In genomic region chr11:74000307-74000630, GRCh38 we compare ENCODE assay signal across 28 cellular contexts. TPM values are rescaled to one million over a fixed set of nuclear protein-coding genes. Genes with fewer than 3 reads are reported as not detected.
DNase-seq lines count a peak whose midpoint lies in the region; TF ChIP-seq lines count a peak whose summit lies in the region.
"Had no signal": no experiment of that assay in that cellular context is flagged by ENCODE, and none has a peak within 500 bp of the region (broad histone marks: within the 10 kb centered on the region; RNA-seq: fewer than 3 reads in every experiment).

No MANE protein-coding gene starts in this region.

- peak overlapping the region; percentile 85 for H3K4me2 ChIP-seq in DOHH2 (ENCODE audit: low read length)
- no peak overlapping the region for H3K4me2 ChIP-seq in smooth muscle cell
- H3K4me2 ChIP-seq: GM23338 had no signal

- TF ChIP-seq EP300 in sigmoid colon (IDR thresholded peaks at IDR 0.05), result no peak
- no peak for TF ChIP-seq EP300 in transverse colon (IDR thresholded peaks at IDR 0.05; ENCODE audit: low read depth)

- intact Hi-C loops in activated CD4-positive, alpha-beta memory T cell treated with anti-CD3 and anti-CD28 coated beads for 36 hours (cut with micrococcal nuclease), result loop anchor here (1.0 kb wide), 1 partner anchor 11 kb away; no protein-coding TSS in a partner anchor
- intact Hi-C loops in sigmoid colon (cut with DNase I), result no loop called here
- intact Hi-C loops in transverse colon (cut with DNase I; ENCODE audit: low total_unique reads), result no loop called here
- intact Hi-C loops in ascending aorta (cut with DNase I), result no loop called here

- in situ Hi-C loops in transverse colon (cut with MboI; ENCODE audit: low pct_ligation_motif_present in 1 of 4, low pct_unique_long_range_greater_than_20kb in 1 of 4, low sequenced_read_pairs in 3 of 4), result no loop called here

- TF ChIP-seq POLR2A in sigmoid colon (IDR thresholded peaks at IDR 0.05), result no peak
- no peak for TF ChIP-seq POLR2A in transverse colon (IDR thresholded peaks at IDR 0.05)

- no peaks in the 10 kb centered on the region for H3K79me2 ChIP-seq in DOHH2 (ENCODE audit: control insufficient read depth, low read length)
- no peaks in the 10 kb centered on the region for H3K79me2 ChIP-seq in smooth muscle cell (ENCODE audit: low read depth)

- no peaks in the 10 kb centered on the region; the same call in 1 of the 2 replicates for H3K36me3 ChIP-seq in DOHH2 (ENCODE audit: control insufficient read depth, low read length)
- H3K36me3 ChIP-seq in sigmoid colon, result peaks cover 0 to 17% (median 3%) of the 10 kb centered on the region in 4 donors
- no peaks in the 10 kb centered on the region for H3K36me3 ChIP-seq in transverse colon
- peaks cover 0 to 11% of the 10 kb centered on the region in 2 donors for H3K36me3 ChIP-seq in ascending aorta
- no peaks in the 10 kb centered on the region for H3K36me3 ChIP-seq in smooth muscle cell (ENCODE audit: low read depth)

- no peaks in the 10 kb centered on the region for H3K27me3 Mint-ChIP-seq in activated CD4-positive, alpha-beta memory T cell treated with anti-CD3 and anti-CD28 coated beads for 36 hours
- H3K27me3 Mint-ChIP-seq in activated CD4-positive, alpha-beta memory T cell treated with anti-CD3 and anti-CD28 coated beads, Interleukin-2, amount 10 ng/mL, durations not matched to agents 7 days and 5 days, result no peaks in the 10 kb centered on the region
- H3K27me3 Mint-ChIP-seq: CD4-positive, alpha-beta memory T cell; stimulated activated naive B cell treated with anti-CD40 and anti-IgM and Interleukin-4, amounts not matched to agents 10 μg/mL and 1 μg/mL and 100 μg/mL, for 72 hours; T-cell had no signal

- H4K20me1 ChIP-seq in DOHH2 (ENCODE audit: control insufficient read depth, insufficient read depth, low read depth, low read length), result no peaks in the 10 kb centered on the region
- H4K20me1 ChIP-seq in smooth muscle cell (ENCODE audit: low read depth), result no peaks in the 10 kb centered on the region

- no peaks in the 10 kb centered on the region for H3K9me2 ChIP-seq in DOHH2 (replicated peaks; ENCODE audit: control insufficient read depth, low read length)

- no peak overlapping the region for H2AFZ ChIP-seq in smooth muscle cell (ENCODE audit: low read depth)
- H2AFZ ChIP-seq: GM23338 had no signal

- H3K27me3 ChIP-seq in DOHH2 (ENCODE audit: control insufficient read depth, low read length) (no peaks in the 10 kb centered on the region), sigmoid colon (no peaks in the 10 kb centered on the region), transverse colon (no peaks in the 10 kb centered on the region), ascending aorta (no peaks in the 10 kb centered on the region), smooth muscle cell (ENCODE audit: low read depth) (no peaks in the 10 kb centered on the region)
- H3K27me3 ChIP-seq: body of pancreas, right atrium auricular region, testis had no signal

- POLR2A ChIA-PET in activated CD4-positive, alpha-beta memory T cell treated with anti-CD3 and anti-CD28 coated beads for 36 hours (lab: Charles Lee), result interaction anchor here (1.9 to 3.2 kb wide), 3 partner anchors 10 to 17 kb away, joined by 5 to 17 read pairs (median 12); partner anchors contain the start of gene UCP2
- POLR2A ChIA-PET in activated CD4-positive, alpha-beta memory T cell treated with anti-CD3 and anti-CD28 coated beads, Interleukin-2, amount 10 ng/mL, durations not matched to agents 7 days and 5 days (lab: Charles Lee), result interaction anchor here (1.4 to 10.1 kb wide), 2 partner anchors 19 to 27 kb away, joined by 3 to 185 read pairs; partner anchors contain the start of gene UCP2

- H3F3A ChIP-seq in DOHH2 (ENCODE audit: control insufficient read depth, insufficient read depth) (peaks cover 30% of the 10 kb centered on the region), smooth muscle cell (ENCODE audit: low read depth) (no peaks in the 10 kb centered on the region)

- DNase-seq in activated CD4-positive, alpha-beta memory T cell treated with anti-CD3 and anti-CD28 coated beads for 36 hours, result peak; percentile 51
- DNase-seq in activated CD4-positive, alpha-beta memory T cell treated with anti-CD3 and anti-CD28 coated beads, Interleukin-2, amount 10 ng/mL, durations not matched to agents 7 days and 5 days, result no peak
- peak; percentile 38 for DNase-seq in coronary artery (ENCODE audit: low spot score)
- peak; percentile 5 for DNase-seq in sigmoid colon
- DNase-seq in transverse colon, result no peak
- DNase-seq in ascending aorta (ENCODE audit: low spot score in 2 of 2), result no peak
- DNase-seq in smooth muscle cell (lab: John Stamatoyannopoulos, UW; ENCODE audit: unreplicated experiment), result no peak
- DNase-seq: activated gamma-delta T cell; body of pancreas; CD4-positive, alpha-beta memory T cell; EL; HFFc6; NCI-H82; nephron progenitor cell; RPMI8226; stimulated activated CD4-positive, alpha-beta T cell treated with anti-CD3 and anti-CD28 coated beads, Interleukin-2, amount 100 ng/mL, for 48 hours; stimulated activated naive B cell treated with anti-CD40 and anti-IgM and Interleukin-4, amounts not matched to agents 10 μg/mL and 1 μg/mL and 100 μg/mL, for 72 hours; T-cell; testis had no signal

- no peaks in the 10 kb centered on the region for H3K9me3 Mint-ChIP-seq in activated CD4-positive, alpha-beta memory T cell treated with anti-CD3 and anti-CD28 coated beads for 36 hours
- no peaks in the 10 kb centered on the region for H3K9me3 Mint-ChIP-seq in activated CD4-positive, alpha-beta memory T cell treated with anti-CD3 and anti-CD28 coated beads, Interleukin-2, amount 10 ng/mL, durations not matched to agents 7 days and 5 days
- H3K9me3 Mint-ChIP-seq: CD4-positive, alpha-beta memory T cell; GM23338; HFFc6; nephron progenitor cell; stimulated activated naive B cell treated with anti-CD40 and anti-IgM and Interleukin-4, amounts not matched to agents 10 μg/mL and 1 μg/mL and 100 μg/mL, for 72 hours; T-cell had no signal

- no peak overlapping the region for H3K4me3 Mint-ChIP-seq in activated CD4-positive, alpha-beta memory T cell treated with anti-CD3 and anti-CD28 coated beads for 36 hours
- no peak overlapping the region for H3K4me3 Mint-ChIP-seq in activated CD4-positive, alpha-beta memory T cell treated with anti-CD3 and anti-CD28 coated beads, Interleukin-2, amount 10 ng/mL, durations not matched to agents 7 days and 5 days
- H3K4me3 Mint-ChIP-seq: GM23338; HFFc6; nephron progenitor cell; stimulated activated naive B cell treated with anti-CD40 and anti-IgM and Interleukin-4, amounts not matched to agents 10 μg/mL and 1 μg/mL and 100 μg/mL, for 72 hours; T-cell had no signal

- no peaks in the 10 kb centered on the region for H3K9me3 ChIP-seq in DOHH2 (ENCODE audit: control insufficient read depth, insufficient read depth, low read length)
- no peaks in the 10 kb centered on the region for H3K9me3 ChIP-seq in sigmoid colon
- H3K9me3 ChIP-seq in transverse colon, result no peaks in the 10 kb centered on the region
- H3K9me3 ChIP-seq in ascending aorta, result no peaks in the 10 kb centered on the region
- no peaks in the 10 kb centered on the region for H3K9me3 ChIP-seq in smooth muscle cell (replicated peaks; ENCODE audit: low read depth)
- H3K9me3 ChIP-seq: body of pancreas, right atrium auricular region, testis had no signal

- peaks cover 67% of the 10 kb centered on the region for H3K4me1 Mint-ChIP-seq in activated CD4-positive, alpha-beta memory T cell treated with anti-CD3 and anti-CD28 coated beads for 36 hours (ENCODE audit: low read depth)
- H3K4me1 Mint-ChIP-seq in activated CD4-positive, alpha-beta memory T cell treated with anti-CD3 and anti-CD28 coated beads, Interleukin-2, amount 10 ng/mL, durations not matched to agents 7 days and 5 days, result peaks cover 74% of the 10 kb centered on the region

- no peak for TF ChIP-seq CTCF in DOHH2 (IDR thresholded peaks at IDR 0.05; ENCODE audit: low read depth, low read length, poor library complexity, severe bottlenecking)
- no peak for TF ChIP-seq CTCF in coronary artery (IDR thresholded peaks at IDR 0.05)
- TF ChIP-seq CTCF in sigmoid colon (IDR thresholded peaks at IDR 0.05), result no peak
- no peak for TF ChIP-seq CTCF in transverse colon (IDR thresholded peaks at IDR 0.05)
- TF ChIP-seq CTCF in ascending aorta (IDR thresholded peaks at IDR 0.05), result no peak
- TF ChIP-seq CTCF in smooth muscle cell (IDR thresholded peaks at IDR 0.05; ENCODE audit: borderline replicate concordance, insufficient read depth, poor library complexity, severe bottlenecking), result no peak

- H3K4me3 ChIP-seq in DOHH2 (ENCODE audit: low read length) (no peak overlapping the region), coronary artery (no peak overlapping the region), sigmoid colon (no peak overlapping the region), transverse colon (no peak overlapping the region), ascending aorta (no peak overlapping the region), smooth muscle cell (no peak overlapping the region)
- H3K4me3 ChIP-seq: body of pancreas, GM12878, GM23338, right atrium auricular region, testis had no signal

- H3K36me3 Mint-ChIP-seq in activated CD4-positive, alpha-beta memory T cell treated with anti-CD3 and anti-CD28 coated beads for 36 hours, result peaks cover 15% of the 10 kb centered on the region
- H3K36me3 Mint-ChIP-seq in activated CD4-positive, alpha-beta memory T cell treated with anti-CD3 and anti-CD28 coated beads, Interleukin-2, amount 10 ng/mL, durations not matched to agents 7 days and 5 days (ENCODE audit: low read depth), result peaks cover 33% of the 10 kb centered on the region

- no peak overlapping the region for H3K9ac ChIP-seq in smooth muscle cell (ENCODE audit: low read depth)

- H3K27ac ChIP-seq in DOHH2 (ENCODE audit: low read depth, low read length) (no peak overlapping the region), coronary artery (no peak overlapping the region), sigmoid colon (no peak overlapping the region), transverse colon (no peak overlapping the region), ascending aorta (no peak overlapping the region), smooth muscle cell (ENCODE audit: low read depth) (no peak overlapping the region)
- H3K27ac ChIP-seq: body of pancreas, right atrium auricular region, testis had no signal

- peaks cover 64% of the 10 kb centered on the region for H3K4me1 ChIP-seq in DOHH2 (ENCODE audit: control insufficient read depth, low read length)
- peaks cover 0 to 5% (median 0%) of the 10 kb centered on the region in 4 donors for H3K4me1 ChIP-seq in sigmoid colon
- peaks cover 3 to 19% (median 5%) of the 10 kb centered on the region in 4 donors for H3K4me1 ChIP-seq in transverse colon
- no peaks in the 10 kb centered on the region for H3K4me1 ChIP-seq in ascending aorta
- H3K4me1 ChIP-seq in smooth muscle cell (ENCODE audit: low read depth), result no peaks in the 10 kb centered on the region
- H3K4me1 ChIP-seq: body of pancreas, right atrium auricular region, testis had no signal

- peak overlapping the region; percentile 79 for H3K27ac Mint-ChIP-seq in activated CD4-positive, alpha-beta memory T cell treated with anti-CD3 and anti-CD28 coated beads for 36 hours
- no peak overlapping the region for H3K27ac Mint-ChIP-seq in activated CD4-positive, alpha-beta memory T cell treated with anti-CD3 and anti-CD28 coated beads, Interleukin-2, amount 10 ng/mL, durations not matched to agents 7 days and 5 days
- H3K27ac Mint-ChIP-seq: GM23338, HFFc6, nephron progenitor cell had no signal

- WGBS in sigmoid colon, 2 donors, result 91 to 94% methylated on average over 6 of the region's 6 CpGs
- 79 to 85% methylated on average over 2 to 6 of the region's 6 CpGs for WGBS in transverse colon (ENCODE audit: low coverage in 1 of 2), 2 donors
- WGBS in smooth muscle cell (ENCODE audit: low lambda C conversion rate), result 87% methylated on average over 6 of the region's 6 CpGs

- CTCF ChIA-PET in activated CD4-positive, alpha-beta memory T cell treated with anti-CD3 and anti-CD28 coated beads for 36 hours (lab: Charles Lee), result interaction anchor here (0.6 to 1.9 kb wide), 2 partner anchors 19 to 390 kb away, joined by 3 to 6 read pairs; no protein-coding TSS in a partner anchor
- CTCF ChIA-PET in activated CD4-positive, alpha-beta memory T cell treated with anti-CD3 and anti-CD28 coated beads, Interleukin-2, amount 10 ng/mL, durations not matched to agents 7 days and 5 days (lab: Charles Lee), result no interaction called here

RNA-seq across cellular contexts. Expression of gene UCP3, which starts 8.6 kb away (rescaled TPM):
- total RNA-seq in activated CD4-positive, alpha-beta memory T cell treated with anti-CD3 and anti-CD28 coated beads for 36 hours, result 1 to 10 TPM; 1.4 to 2.0 TPM
- 1 to 10 TPM; 1.8 to 2.4 TPM for total RNA-seq in activated CD4-positive, alpha-beta memory T cell treated with anti-CD3 and anti-CD28 coated beads, Interleukin-2, amount 10 ng/mL, durations not matched to agents 7 days and 5 days
- total RNA-seq in sigmoid colon, result 1 to 10 TPM in 2 of 4 donors, under 1 TPM in 2; 0.41 to 2.8 (median 1.0) TPM
- 1 to 10 TPM in 1 of 3 donors, under 1 TPM in 1, not detected in 1; 0.23 to 1.9 TPM for polyA plus RNA-seq in sigmoid colon
- 1 to 10 TPM; 1.3 to 7.6 (median 3.1) TPM for total RNA-seq in transverse colon
- total RNA-seq in ascending aorta, result not detected
- 0.54 and 0.85 TPM in 2 replicates for total RNA-seq in smooth muscle cell
- polyA plus RNA-seq in smooth muscle cell, result 0.57 and 0.88 TPM in 2 replicates

RNA-seq across cellular contexts. Expression of gene UCP2, which starts 17.6 kb away (rescaled TPM):
- 100 to 1,000 TPM; 461 to 471 TPM for total RNA-seq in activated CD4-positive, alpha-beta memory T cell treated with anti-CD3 and anti-CD28 coated beads for 36 hours
- total RNA-seq in activated CD4-positive, alpha-beta memory T cell treated with anti-CD3 and anti-CD28 coated beads, Interleukin-2, amount 10 ng/mL, durations not matched to agents 7 days and 5 days, result 100 to 1,000 TPM; 400 to 407 TPM
- total RNA-seq in sigmoid colon (10 to 100 TPM; 23.8 to 38.8 (median 27.9) TPM), transverse colon (10 to 100 TPM; 36.7 to 57.6 (median 39.6) TPM), ascending aorta (2.7 TPM), smooth muscle cell (0.67 and 4.8 TPM in 2 replicates)
- polyA plus RNA-seq in sigmoid colon (100 to 1,000 TPM in 1 of 3 donors, 10 to 100 TPM in 2; 37.2 to 117 (median 52.5) TPM), smooth muscle cell (8.2 and 12.7 TPM in 2 replicates)

RNA-seq across cellular contexts. Expression of gene DNAJB13, which starts 49.4 kb away (rescaled TPM):
- total RNA-seq in activated CD4-positive, alpha-beta memory T cell treated with anti-CD3 and anti-CD28 coated beads for 36 hours, result under 1 TPM in 1 of 2 experiments, not detected in 1; 0.19 TPM
- not detected for total RNA-seq in activated CD4-positive, alpha-beta memory T cell treated with anti-CD3 and anti-CD28 coated beads, Interleukin-2, amount 10 ng/mL, durations not matched to agents 7 days and 5 days
- total RNA-seq in sigmoid colon, result under 1 TPM in 1 of 4 donors, not detected in 3; 0.27 TPM
- polyA plus RNA-seq in sigmoid colon, result not detected
- not detected for total RNA-seq in transverse colon
- total RNA-seq in ascending aorta, result not detected
- total RNA-seq in smooth muscle cell, result not detected in 2 replicates
- polyA plus RNA-seq in smooth muscle cell, result not detected in 2 replicates
- total RNA-seq: A172, glomerular endothelial cell, GM12878, osteocyte, right atrium auricular region, SK-MEL-5 had no signal
- polyA plus RNA-seq: liver had no signal

Comparison
In these comparisons a context has a peak if more than half of its experiments do, and no peak if none do; other contexts are left out.
1. DNase-seq: peak in activated CD4-positive, alpha-beta memory T cell treated with anti-CD3 and anti-CD28 coated beads for 36 hours (single experiment), coronary artery (single experiment) and sigmoid colon (single experiment); none in activated CD4-positive, alpha-beta memory T cell treated with anti-CD3 and anti-CD28 coated beads, Interleukin-2, amount 10 ng/mL, durations not matched to agents 7 days and 5 days (single experiment), transverse colon (single experiment), ascending aorta (0 of 2) and smooth muscle cell (single experiment).
2. RNA of gene UCP2, which starts 17.6 kb away (total RNA-seq): 461 to 471 TPM in activated CD4-positive, alpha-beta memory T cell treated with anti-CD3 and anti-CD28 coated beads for 36 hours and 400 to 407 TPM in activated CD4-positive, alpha-beta memory T cell treated with anti-CD3 and anti-CD28 coated beads, Interleukin-2, amount 10 ng/mL, durations not matched to agents 7 days and 5 days; 36.7 to 57.6 TPM in transverse colon, 23.8 to 38.8 TPM in sigmoid colon, 2.7 TPM in ascending aorta (single experiment) and 0.67 to 4.8 TPM in smooth muscle cell; every median in the first group is over 4 times any median in the second.